Comparison of ENCODE assay signal across 28 cellular contexts in the genomic region with DNA sequence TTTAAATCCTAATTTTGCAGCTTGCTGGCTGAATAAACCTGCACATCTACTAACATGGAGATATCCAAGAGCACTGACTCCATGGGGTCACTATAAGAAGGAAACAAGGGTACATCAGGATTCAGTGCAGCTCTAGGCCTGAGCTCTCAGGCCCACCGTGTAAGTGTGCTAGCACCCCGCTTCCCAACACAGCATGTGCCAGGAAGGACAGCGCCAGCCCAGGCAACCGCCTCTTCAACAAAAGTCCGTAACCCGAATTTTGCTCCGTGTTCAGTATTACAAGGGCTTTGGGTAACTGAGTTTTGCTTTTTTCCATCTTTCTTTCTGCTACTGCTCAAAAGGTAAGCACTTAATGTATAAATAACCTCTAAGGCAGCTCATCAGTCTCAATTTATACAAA.
DNase-seq lines count a peak whose midpoint lies in the region; ATAC-seq, FAIRE-seq and TF ChIP-seq lines count a peak whose summit lies in the region.
"Had no signal": no experiment of that assay in that cellular context is flagged by ENCODE, and none has a peak within 500 bp of the region (broad histone marks: within the 10 kb centered on the region; RNA-seq: fewer than 3 reads in every experiment).

No MANE protein-coding gene starts in this region.

- H3K36me3 Mint-ChIP-seq in GM23338 (ENCODE audit: low read depth) = peaks cover 98% of the 10 kb centered on the region
- H3K36me3 Mint-ChIP-seq: IgD-negative memory B cell; stimulated activated memory B cell treated with anti-CD40 and anti-IgM and Interleukin-4, amounts not matched to agents 10 μg/mL and 1 μg/mL and 100 μg/mL, for 72 hours had no signal

- TF ChIP-seq CTCF in GM23338 (conservative IDR thresholded peaks at IDR 0.05; ENCODE audit: low read depth in 2 of 2) (no peak), K562 (IDR thresholded peaks at IDR 0.05 in 2 of 3, conservative IDR thresholded peaks at IDR 0.05 in 1 of 3; ENCODE audit: insufficient read depth in 2 of 3, low read depth in 1 of 3, low read length in 3 of 3) (no peak)

- intact Hi-C loops in K562 (cut with micrococcal nuclease) (no loop called here), right cardiac atrium (cut with DNase I) (loop anchor here in 2 of 4 donors (10.0 kb wide), 2 partner anchors 84 to 94 kb away; a partner anchor contains a TSS)

- no peak overlapping the region for H3K27ac ChIP-seq in GM23338 (ENCODE audit: low read depth)
- H3K27ac ChIP-seq in K562 (ENCODE audit: extremely low read depth, low read depth, low read length) = no peak overlapping the region; the same call in 2 of the 3 replicates
- H3K27ac ChIP-seq in right cardiac atrium (ENCODE audit: low read length) = peak overlapping the region; percentile 54
- H3K27ac ChIP-seq in skeletal muscle tissue (ENCODE audit: low read depth, low read length) = peak overlapping the region; percentile 66
- H3K27ac ChIP-seq: neutrophil had no signal

- peak overlapping the region; percentile 91 for H3K27ac Mint-ChIP-seq in GM23338
- H3K27ac Mint-ChIP-seq: HFFc6; IgD-negative memory B cell; stimulated activated memory B cell treated with anti-CD40 and anti-IgM and Interleukin-4, amounts not matched to agents 10 μg/mL and 1 μg/mL and 100 μg/mL, for 72 hours had no signal

- POLR2A ChIA-PET in K562 (lab: Yijun Ruan, JAX) = interaction anchor here (0.6 to 1.9 kb wide), 3 partner anchors 9 to 201 kb away, joined by 3 to 6 read pairs (median 4); no protein-coding TSS in a partner anchor

- H3K79me2 ChIP-seq in GM23338 (replicated peaks; ENCODE audit: insufficient read depth) (peaks cover 22% of the 10 kb centered on the region), K562 (ENCODE audit: control insufficient read depth, insufficient read depth, low read length) (no peaks in the 10 kb centered on the region)

- H2AFZ ChIP-seq in GM23338 = no peak overlapping the region
- H2AFZ ChIP-seq in K562 (ENCODE audit: low read depth, low read length) = peak overlapping the region; percentile 77

- no peak for TF ChIP-seq RAD21 in K562 (CRISPR knock-in tag; conservative IDR thresholded peaks at IDR 0.05 in 1 of 2, IDR thresholded peaks at IDR 0.05 in 1 of 2)

- H3K9me2 ChIP-seq in GM23338 (ENCODE audit: insufficient read depth) = no peaks in the 10 kb centered on the region

- CTCF ChIA-PET in K562 (lab: Yijun Ruan, JAX; ENCODE audit: low intra/inter-chr PET ratio) = no interaction called here

- H3K36me3 ChIP-seq in GM23338 (ENCODE audit: insufficient read depth) = peaks cover 31% of the 10 kb centered on the region
- no peaks in the 10 kb centered on the region for H3K36me3 ChIP-seq in K562 (ENCODE audit: control insufficient read depth, insufficient read depth, low read length)
- H3K36me3 ChIP-seq in skeletal muscle tissue (ENCODE audit: control insufficient read depth in 3 of 3, insufficient read depth in 3 of 3, low read length in 3 of 3) = peaks cover 37 to 47% (median 43%) of the 10 kb centered on the region in 3 donors
- H3K36me3 ChIP-seq: MG63 had no signal

- peaks cover 57% of the 10 kb centered on the region for H3K4me1 Mint-ChIP-seq in GM23338
- H3K4me1 Mint-ChIP-seq: CD14-positive monocyte had no signal

- no peak overlapping the region for H3K4me3 Mint-ChIP-seq in GM23338
- H3K4me3 Mint-ChIP-seq: CD14-positive monocyte; HFFc6; IgD-negative memory B cell; stimulated activated memory B cell treated with anti-CD40 and anti-IgM and Interleukin-4, amounts not matched to agents 10 μg/mL and 1 μg/mL and 100 μg/mL, for 72 hours had no signal

- FAIRE-seq in K562 (lab: Jason Lieb, UNC) = no peak
- FAIRE-seq: colon had no signal

- H3K27me3 ChIP-seq in GM23338 (ENCODE audit: insufficient read depth) (no peaks in the 10 kb centered on the region), K562 (ENCODE audit: control insufficient read depth in 2 of 2, insufficient read depth in 2 of 2, low read length in 2 of 2) (peaks cover 0 to 6% of the 10 kb centered on the region in 2 experiments; a peak in 2 of 5 replicates), right cardiac atrium (ENCODE audit: control insufficient read depth, insufficient read depth) (no peaks in the 10 kb centered on the region), skeletal muscle tissue (ENCODE audit: control insufficient read depth in 3 of 3, insufficient read depth in 3 of 3, low read length in 3 of 3) (no peaks in the 10 kb centered on the region)
- H3K27me3 ChIP-seq: body of pancreas, MG63, neutrophil had no signal

- ATAC-seq in GM23338 (no peak), K562 (no peak), right cardiac atrium (no peak)
- ATAC-seq: body of pancreas; stimulated activated memory B cell treated with anti-CD40 and anti-IgM and Interleukin-4, amounts not matched to agents 10 μg/mL and 1 μg/mL and 100 μg/mL, for 72 hours had no signal

- H3K4me1 ChIP-seq in GM23338 (ENCODE audit: insufficient read depth) (peaks cover 17% of the 10 kb centered on the region), K562 (replicated peaks in 1 of 2; ENCODE audit: control insufficient read depth in 2 of 2, insufficient read depth in 2 of 2, low read length in 2 of 2) (peaks cover 0 to 11% of the 10 kb centered on the region in 2 experiments; a peak in 2 of 5 replicates), right cardiac atrium (ENCODE audit: control insufficient read depth, insufficient read depth, low read length) (peaks cover 5% of the 10 kb centered on the region), skeletal muscle tissue (ENCODE audit: control insufficient read depth in 3 of 3, insufficient read depth in 3 of 3, low read length in 3 of 3) (peaks cover 42 to 73% (median 63%) of the 10 kb centered on the region in 3 donors)

- no peaks in the 10 kb centered on the region for H3K9me3 Mint-ChIP-seq in GM23338
- H3K9me3 Mint-ChIP-seq: HFFc6; IgD-negative memory B cell; stimulated activated memory B cell treated with anti-CD40 and anti-IgM and Interleukin-4, amounts not matched to agents 10 μg/mL and 1 μg/mL and 100 μg/mL, for 72 hours had no signal

- no peak overlapping the region for H3K4me3 ChIP-seq in GM23338
- H3K4me3 ChIP-seq in K562 = no peak overlapping the region
- no peak overlapping the region for H3K4me3 ChIP-seq in right cardiac atrium (ENCODE audit: low read length)
- no peak overlapping the region for H3K4me3 ChIP-seq in skeletal muscle tissue (ENCODE audit: low read length in 3 of 3)
- H3K4me3 ChIP-seq: body of pancreas, lung, MG63, prostate gland, smooth muscle cell had no signal

- peaks cover 5% of the 10 kb centered on the region for H3K27me3 Mint-ChIP-seq in GM23338 (ENCODE audit: insufficient read depth, low read depth, poor library complexity)
- H3K27me3 Mint-ChIP-seq: IgD-negative memory B cell; stimulated activated memory B cell treated with anti-CD40 and anti-IgM and Interleukin-4, amounts not matched to agents 10 μg/mL and 1 μg/mL and 100 μg/mL, for 72 hours had no signal

- H3F3A ChIP-seq in GM23338 (replicated peaks; ENCODE audit: low read depth) = 0 out of 2 replicates have a peak, but pooled peaks cover 4% of the 10 kb centered on the region

- DNase-seq in GM23338 (ENCODE audit: low spot score) (no peak), K562 (ENCODE audit: extremely low read depth in 1 of 4, low spot score in 3 of 4) (no peak), right cardiac atrium (no peak), LoVo (ENCODE audit: low spot score) (no peak), NCI-H524 (lab: John Stamatoyannopoulos, UW) (no peak)
- DNase-seq in activated effector memory CD4-positive, alpha-beta T cell treated with anti-CD3 and anti-CD28 coated beads, Interleukin-2, amount 50 U/mL, for 16 hours = no peak
- DNase-seq: activated CD4-positive, alpha-beta T cell treated with anti-CD3 and anti-CD28 coated beads, Interleukin-2, amount 50 U/mL, for 48 hours; activated CD4-positive, CD25-positive, alpha-beta regulatory T cell; activated T-cell treated with anti-CD3 and anti-CD28 coated beads for 4 hours; effector memory CD4-positive, alpha-beta T cell; foreskin melanocyte; HFFc6; hypothalamus; NCI-H2081; NCI-H226; NCI-H774; stimulated activated CD4-positive, alpha-beta T cell treated with anti-CD3 and anti-CD28 coated beads, Interleukin-2, amount 100 ng/mL, for 24 hours had no signal

- no TSS peak for BruUV-seq in K562 (replicated peaks; lab: Mats Ljungman, UMichigan)

- no peak for TF ChIP-seq POLR2A in K562 (conservative IDR thresholded peaks at IDR 0.05)

- no peaks in the 10 kb centered on the region for H3K9me1 ChIP-seq in K562 (ENCODE audit: control insufficient read depth, insufficient read depth, low read length)

- WGBS in K562 (ENCODE audit: insufficient coverage, low coverage, missing lambda C conversion rate) = 64% methylated on average over 3 of the region's 7 CpGs
- WGBS in right cardiac atrium = 94% methylated on average over 7 of the region's 7 CpGs

- H4K20me1 ChIP-seq in GM23338 (replicated peaks; ENCODE audit: insufficient read depth) (peaks cover 11% of the 10 kb centered on the region; the same call in 1 of the 2 replicates), K562 (replicated peaks; ENCODE audit: control insufficient read depth, insufficient read depth, low read length) (no peaks in the 10 kb centered on the region)

- H3K4me2 ChIP-seq in GM23338 (no peak overlapping the region), K562 (ENCODE audit: insufficient read depth, low read length) (0 out of 2 replicates have a peak overlapping the region, but pooled peaks have one; percentile 25)
- H3K4me2 ChIP-seq: smooth muscle cell had no signal

- TF ChIP-seq EP300 in K562 (IDR thresholded peaks at IDR 0.05; ENCODE audit: low read length) = no peak

- in situ Hi-C loops in K562 (cut with MboI) = no loop called here

- H3K9ac ChIP-seq in K562 (ENCODE audit: insufficient read depth in 1 of 2, low read depth in 2 of 2, low read length in 2 of 2) (no peak overlapping the region), skeletal muscle tissue (ENCODE audit: low read depth in 1 of 3, low read length in 3 of 3) (peak overlapping the region in 1 of 3 donors; percentile 27)

- H3K9me3 ChIP-seq in K562 (replicated peaks; ENCODE audit: control insufficient read depth, insufficient read depth, low read depth, low read length) (no peaks in the 10 kb centered on the region), right cardiac atrium (ENCODE audit: control insufficient read depth, low read length) (no peaks in the 10 kb centered on the region), skeletal muscle tissue (ENCODE audit: control insufficient read depth in 3 of 3, low read length in 3 of 3) (no peaks in the 10 kb centered on the region)
- H3K9me3 ChIP-seq: body of pancreas, MG63, neutrophil, prostate gland had no signal

TF ChIP-seq in GM23338, 12 proteins besides CTCF, POLR2A, EP300 and RAD21 (continues in another document):
- TF ChIP-seq JUNB (IDR thresholded peaks at IDR 0.05; ENCODE audit: unreplicated experiment) (no peak), POLR2AphosphoS5 (IDR thresholded peaks at IDR 0.05; ENCODE audit: low read depth) (no peak), CREB1 (CRISPR knock-in tag; IDR thresholded peaks at IDR 0.05; ENCODE audit: low read depth) (no peak)

TF ChIP-seq in K562, 482 proteins besides CTCF, POLR2A, EP300 and RAD21 (continues in another document):
- TF ChIP-seq NONO (IDR thresholded peaks at IDR 0.05; ENCODE audit: low read depth in 2 of 2, low read length in 1 of 2) = no peak
- TF ChIP-seq RAD51 (IDR thresholded peaks at IDR 0.05; ENCODE audit: borderline replicate concordance, low read depth) = no peak
- TF ChIP-seq HOXB6 (CRISPR knock-in tag; IDR thresholded peaks at IDR 0.05; ENCODE audit: borderline replicate concordance) = no peak

Comparison
In these comparisons a context has a peak if more than half of its experiments do, and no peak if none do; other contexts are left out.
1. H3K27ac ChIP-seq: peak in right cardiac atrium (single experiment) and skeletal muscle tissue (single experiment); none in GM23338 (single experiment) and K562 (single experiment).